ENCODE assay signal across 8 cellular contexts in the genomic region with DNA sequence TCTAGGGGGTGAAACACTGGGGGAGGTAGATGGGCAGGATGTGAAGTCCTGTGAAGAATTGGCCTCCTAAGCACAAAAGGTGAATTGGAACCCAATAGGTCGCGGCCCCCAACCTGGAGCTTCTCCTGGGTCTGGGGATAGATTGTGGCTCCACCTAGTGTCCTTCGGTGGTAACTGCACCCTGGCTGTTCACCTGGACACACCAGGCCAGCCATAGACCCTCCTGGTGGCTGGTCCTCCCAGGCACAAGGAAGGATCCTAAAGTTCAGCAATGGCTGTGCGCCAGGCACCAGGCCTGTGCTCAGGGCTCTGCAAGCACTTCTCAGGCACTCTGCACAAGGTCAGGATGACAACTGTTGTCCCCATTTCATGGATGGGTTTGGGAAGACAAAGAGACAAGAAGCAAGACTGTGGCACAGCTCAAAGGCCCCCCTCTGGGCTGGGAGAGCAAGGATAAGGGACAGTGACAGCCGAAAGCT. TPM values are rescaled to one million over a fixed set of nuclear protein-coding genes. Genes with fewer than 3 reads are reported as not detected.
DNase-seq lines count a peak whose midpoint lies in the region; ATAC-seq and TF ChIP-seq lines count a peak whose summit lies in the region.

No MANE protein-coding gene starts in this region.

- ATAC-seq in HG02763 (IDR thresholded peaks at IDR 0.05; ENCODE audit: unreplicated experiment) (no peak), GM21390 (IDR thresholded peaks at IDR 0.05; ENCODE audit: unreplicated experiment) (no peak)

- peaks cover 40% of the 10 kb centered on the region for H3K27me3 Mint-ChIP-seq in progenitor cell of endocrine pancreas

- H3K4me1 Mint-ChIP-seq in progenitor cell of endocrine pancreas (ENCODE audit: low read depth): peaks cover 5% of the 10 kb centered on the region

- TF ChIP-seq CTCF in progenitor cell of endocrine pancreas (IDR thresholded peaks at IDR 0.05; ENCODE audit: unreplicated experiment): peak; percentile 94

- no peaks in the 10 kb centered on the region for H3K36me3 Mint-ChIP-seq in progenitor cell of endocrine pancreas (ENCODE audit: insufficient read depth)

- DNase-seq in ELR (ENCODE audit: low read depth) (peak; percentile 64), KBM-7 (peak; percentile 81), SHP77 treated with DMSO at 0.1 percent for 48 hours (lab: John Stamatoyannopoulos, UW) (peak; percentile 59), globus pallidus (ENCODE audit: low spot score) (peak; percentile 29), progenitor cell of endocrine pancreas (ENCODE audit: low spot score, unreplicated experiment) (peak; percentile 77)
- peak; percentile 61 for DNase-seq in activated gamma-delta T cell treated with anti-CD3 and anti-CD28 coated beads, Interleukin-2, amount 50 U/mL, for 16 hours (ENCODE audit: low read depth)

- in situ Hi-C loops in KBM-7 (cut with MboI; ENCODE audit: low pct_unique_long_range_greater_than_20kb, low sequenced_read_pairs): no loop called here

- no peak overlapping the region for H3K27ac Mint-ChIP-seq in progenitor cell of endocrine pancreas

- no peaks in the 10 kb centered on the region for H3K9me3 Mint-ChIP-seq in progenitor cell of endocrine pancreas (ENCODE audit: low read depth)

- no peak overlapping the region for H3K4me3 Mint-ChIP-seq in progenitor cell of endocrine pancreas (ENCODE audit: low read depth)

RNA-seq across cellular contexts. Expression of a gene that starts 13.5 kb away (rescaled TPM):
- total RNA-seq in progenitor cell of endocrine pancreas: 49.5 and 54.0 TPM in 2 replicates

RNA-seq across cellular contexts. Expression of a gene that starts 18.4 kb away (rescaled TPM):
- total RNA-seq in progenitor cell of endocrine pancreas: 0.07 and 0.12 TPM in 2 replicates

RNA-seq across cellular contexts. Expression of a gene that starts 27.9 kb away (rescaled TPM):
- 68.3 and 68.9 TPM in 2 replicates for total RNA-seq in progenitor cell of endocrine pancreas

RNA-seq across cellular contexts. Expression of a gene that starts 44.5 kb away (rescaled TPM):
- total RNA-seq in progenitor cell of endocrine pancreas: 30.2 and 30.3 TPM in 2 replicates

RNA-seq across cellular contexts. Expression of a gene that starts 53.4 kb away (rescaled TPM):
- total RNA-seq in progenitor cell of endocrine pancreas: 72.3 and 77.0 TPM in 2 replicates

Comparison
In these comparisons a context has a peak if more than half of its experiments do, and no peak if none do; other contexts are left out.
1. DNase-seq: peak in every context shown above with its lines; median percentile 81 in KBM-7; 77 in progenitor cell of endocrine pancreas; 64 in ELR; 61 in activated gamma-delta T cell treated with anti-CD3 and anti-CD28 coated beads, Interleukin-2, amount 50 U/mL, for 16 hours; 59 in SHP77 treated with DMSO at 0.1 percent for 48 hours; 29 in globus pallidus.